In genomic region chr1:15283500-15283899, GRCh38 we compare ENCODE assay signal across 11 cellular contexts. TPM values are rescaled to one million over a fixed set of nuclear protein-coding genes. Genes with fewer than 3 reads are reported as not detected.
DNase-seq lines count a peak whose midpoint lies in the region; ATAC-seq, FAIRE-seq and TF ChIP-seq lines count a peak whose summit lies in the region.
"Had no signal": no experiment of that assay in that cellular context is flagged by ENCODE, and none has a peak within 500 bp of the region (broad histone marks: within the 10 kb centered on the region; RNA-seq: fewer than 3 reads in every experiment).

No MANE protein-coding gene starts in this region.

- H3K27ac ChIP-seq in testis: no peak overlapping the region

- ATAC-seq in HG03521 (IDR thresholded peaks at IDR 0.05; ENCODE audit: unreplicated experiment) (no peak), HG02678 (IDR thresholded peaks at IDR 0.05; ENCODE audit: unreplicated experiment) (no peak)
- ATAC-seq: CD8-positive, alpha-beta T cell had no signal

- intact Hi-C loops in testis (cut with DNase I; ENCODE audit: low total_unique reads): no loop called here

- 90 to 94% methylated on average over 2 of the region's 2 CpGs for WGBS in testis, 2 donors

- in situ Hi-C loops in HAP-1 (cut with MboI; ENCODE audit: low sequenced_read_pairs): no loop called here

- TF ChIP-seq CTCF in AG09309 (IDR thresholded peaks at IDR 0.05; ENCODE audit: control insufficient read depth, insufficient read depth, low read depth, low read length, missing control alignments): peak; percentile 44
- no peak for TF ChIP-seq CTCF in testis (IDR thresholded peaks at IDR 0.05)

- FAIRE-seq in HTR-8/SVneo (lab: Jason Lieb, UNC): no peak

- H3K4me3 ChIP-seq in AG09309 (ENCODE audit: control insufficient read depth, low read depth, low read length) (no peak overlapping the region), HAP-1 (no peak overlapping the region), testis (no peak overlapping the region)

- 0 out of 2 replicates have a peak, but pooled peaks cover 2% of the 10 kb centered on the region for H3K27me3 ChIP-seq in HAP-1 (ENCODE audit: low read depth)
- H3K27me3 ChIP-seq in testis: no peaks in the 10 kb centered on the region

- H3K4me1 ChIP-seq in HAP-1: no peaks in the 10 kb centered on the region; the same call in 1 of the 2 replicates
- no peaks in the 10 kb centered on the region for H3K4me1 ChIP-seq in testis

- H3K36me3 ChIP-seq in HAP-1 (replicated peaks) (no peaks in the 10 kb centered on the region), testis (ENCODE audit: low read depth, missing control alignments) (no peaks in the 10 kb centered on the region)

- no peak for TF ChIP-seq POLR2A in testis (IDR thresholded peaks at IDR 0.05)

- H3K9me3 ChIP-seq in HAP-1 (no peaks in the 10 kb centered on the region), testis (no peaks in the 10 kb centered on the region)

- DNase-seq in AG09309 (ENCODE audit: low read depth): peak; percentile 18
- DNase-seq in HTR-8/SVneo (ENCODE audit: insufficient read length, low spot score): peak; percentile 51
- peak; percentile 60 for DNase-seq in astrocyte of the hippocampus (ENCODE audit: low read depth, low spot score)
- peak; percentile 31 for DNase-seq in iPS-NIHi11 (ENCODE audit: low spot score)
- DNase-seq in HAP-1 (ENCODE audit: low spot score in 2 of 2): no peak
- DNase-seq in testis: no peak
- DNase-seq: CD8-positive, alpha-beta T cell; NCI-H1930 had no signal

RNA-seq across cellular contexts. Expression of gene FHAD1, which starts 36.5 kb away (rescaled TPM):
- 10 to 100 TPM; 22.0 to 73.3 TPM for total RNA-seq in testis
- polyA plus RNA-seq in testis (ENCODE audit: insufficient read depth, low read depth, low replicate concordance): 59.0 TPM
- total RNA-seq: CD8-positive, alpha-beta T cell; T-helper 1 cell treated with Interleukin-12 subunit alpha and Interleukin-12 subunit beta and Interleukin-4 antibody, amounts not matched to agents 30 ng/mL and 1 ng/mL, for 36 hours had no signal

Comparison
In these comparisons a context has a peak if more than half of its experiments do, and no peak if none do; other contexts are left out.
1. DNase-seq: peak in AG09309 (single experiment), HTR-8/SVneo (single experiment), astrocyte of the hippocampus (single experiment) and iPS-NIHi11 (single experiment); none in HAP-1 (0 of 2) and testis (single experiment).